ENCODE assay signal across 35 cellular contexts in the genomic region with DNA sequence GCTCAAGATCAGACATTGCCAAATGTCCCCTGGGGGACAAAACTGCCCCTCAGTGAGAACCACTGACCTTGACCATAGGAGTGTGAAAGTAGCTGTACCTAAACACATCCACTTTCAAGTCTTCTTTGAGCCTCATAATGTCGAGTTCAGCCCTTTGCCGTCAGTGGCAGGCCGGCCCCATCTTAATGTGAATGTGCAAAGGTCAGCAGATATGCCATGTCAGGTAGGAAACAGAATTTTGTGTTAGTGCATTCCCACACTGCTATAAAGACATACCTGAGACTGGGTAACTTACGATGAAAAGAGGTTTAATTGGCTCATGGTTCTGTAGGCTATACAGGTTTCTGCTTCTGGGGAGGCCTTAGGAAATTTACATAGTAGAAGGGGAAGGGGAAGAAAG.
"Had no signal": no experiment of that assay in that cellular context is flagged by ENCODE, and none has a peak within 500 bp of the region (broad histone marks: within the 10 kb centered on the region; RNA-seq: fewer than 3 reads in every experiment).

No MANE protein-coding gene starts in this region.

- DNase-seq: MG63, MM.1S, MV-4-11, NCI-H1048, NCI-H1092, NCI-H1092 treated with DMSO at 0.1 percent for 48 hours, NCI-H1105, NCI-H1105 treated with DMSO at 0.1 percent for 48 hours, NCI-H1417, NCI-H1417 treated with DMSO at 0.1 percent for 48 hours, NCI-H1436, NCI-H1436 treated with DMSO at 0.1 percent for 48 hours, NCI-H146, NCI-H1694, NCI-H1694 treated with DMSO at 0.1 percent for 48 hours, NCI-H187, NCI-H187 treated with DMSO at 0.1 percent for 48 hours, NCI-H1930, NCI-H2029, NCI-H2029 treated with DMSO at 0.1 percent for 48 hours, NCI-H2081, NCI-H2081 treated with DMSO at 0.1 percent for 48 hours, NCI-H2107, NCI-H2171, NCI-H2171 treated with DMSO at 0.1 percent for 48 hours, NCI-H2227 treated with DMSO at 0.1 percent for 48 hours, NCI-H226, NCI-H345, NCI-H446, NCI-H446 treated with DMSO at 0.1 percent for 48 hours, NCI-H510A, NCI-H510A treated with DMSO at 0.1 percent for 48 hours, NCI-H524, NCI-H524 treated with DMSO at 0.1 percent for 48 hours, NCI-H526 had no signal

- H3K4me3 ChIP-seq: MG63 had no signal

- H3K9me3 ChIP-seq: MG63 had no signal

- H3K36me3 ChIP-seq: MG63 had no signal
